ENCODE assay signal across 7 cellular contexts in the genomic region with DNA sequence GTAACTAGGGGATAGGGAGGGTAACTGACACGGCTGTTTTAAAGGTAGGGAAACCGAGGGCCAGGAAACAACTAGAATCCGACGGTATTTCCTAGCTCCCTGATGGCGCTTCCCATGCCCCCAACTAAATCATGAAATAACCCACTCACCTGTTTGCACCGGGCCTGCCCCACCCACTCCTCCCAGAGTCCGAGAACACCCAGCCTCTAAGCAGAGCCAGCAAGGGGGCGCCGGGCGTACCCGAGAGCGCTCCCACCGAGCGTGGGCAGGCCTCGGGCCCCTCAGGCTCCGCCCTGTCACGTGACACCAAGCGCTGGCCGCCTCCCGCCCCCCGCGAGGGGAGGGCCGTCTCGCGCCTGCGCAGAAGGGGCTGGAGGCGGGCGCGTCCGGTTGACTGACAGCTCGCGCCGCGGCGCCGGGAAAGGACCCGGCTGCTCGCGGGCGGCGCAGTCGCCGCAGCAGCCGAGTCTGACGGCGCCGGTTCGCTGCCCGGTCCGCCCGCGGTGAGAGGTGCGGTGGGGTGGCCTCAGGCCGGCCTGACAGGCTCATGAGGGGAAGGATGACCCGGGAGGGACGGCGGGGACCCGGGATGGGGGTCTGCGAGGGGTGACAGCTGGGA. TPM values are rescaled to one million over a fixed set of nuclear protein-coding genes. Genes with fewer than 3 reads are reported as not detected.
DNase-seq lines count a peak whose midpoint lies in the region; ATAC-seq and TF ChIP-seq lines count a peak whose summit lies in the region.

A gene with protein sequence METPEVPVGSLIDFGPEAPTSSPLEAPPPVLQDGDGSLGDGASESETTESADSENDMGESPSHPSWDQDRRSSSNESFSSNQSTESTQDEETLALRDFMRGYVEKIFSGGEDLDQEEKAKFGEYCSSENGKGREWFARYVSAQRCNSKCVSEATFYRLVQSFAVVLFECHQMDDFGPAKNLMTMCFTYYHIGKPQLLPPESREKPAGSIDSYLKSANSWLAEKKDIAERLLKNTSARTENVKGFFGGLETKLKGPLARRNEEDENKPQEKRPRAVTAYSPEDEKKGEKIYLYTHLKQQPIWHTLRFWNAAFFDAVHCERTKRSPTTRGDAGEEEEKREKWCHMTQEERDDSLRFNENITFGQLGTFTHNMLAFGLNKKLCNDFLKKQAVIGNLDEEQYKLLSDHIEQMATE (plus strand): TSS at position 447 of the 619 bp plus-strand sequence. CDS start 39,277 bp downstream, outside the sequence.

- WGBS in hepatocyte (ENCODE audit: low lambda C conversion rate, missing lambda C conversion rate), result 2% methylated on average over 51 of the region's 59 CpGs

- H3K4me1 ChIP-seq in hepatocyte (ENCODE audit: insufficient read depth), result peaks cover 25% of the 10 kb centered on the region

- peak within 1 kb of the TSS; percentile 67 for H3K4me3 ChIP-seq in astrocyte of the cerebellum (ENCODE audit: low read depth, low read length)
- H3K4me3 ChIP-seq in hepatocyte, result peak within 1 kb of the TSS; percentile 93
- H3K4me3 ChIP-seq in retinal pigment epithelial cell (ENCODE audit: low read length), result peak within 1 kb of the TSS; percentile 80

- in situ Hi-C loops in astrocyte of the cerebellum (cut with HindIII; ENCODE audit: low sequenced_read_pairs), result no loop called here

- H3K36me3 ChIP-seq in hepatocyte (replicated peaks; ENCODE audit: insufficient read depth, low read depth), result no peaks in the 10 kb centered on the region

- DNase-seq in NCI-H1694 treated with DMSO at 0.1 percent for 48 hours (lab: John Stamatoyannopoulos, UW), result peak; percentile 88
- peak; percentile 91 for DNase-seq in T-helper 22 cell (ENCODE audit: low read depth)
- peak; percentile 76 for DNase-seq in astrocyte of the cerebellum (ENCODE audit: low read depth)
- peak; percentile 99 for DNase-seq in hepatocyte (ENCODE audit: low spot score)
- DNase-seq in retinal pigment epithelial cell (ENCODE audit: low read depth), result peak; percentile 56

- peak within 1 kb of the TSS; percentile 88 for H3K27ac ChIP-seq in hepatocyte

- no peaks in the 10 kb centered on the region for H3K27me3 ChIP-seq in hepatocyte

- peak within 1 kb of the TSS; percentile 89 for H2AFZ ChIP-seq in hepatocyte

- ATAC-seq in GM18498 (IDR thresholded peaks at IDR 0.05; ENCODE audit: unreplicated experiment) (peak; percentile 84), HG02884 (IDR thresholded peaks at IDR 0.05; ENCODE audit: unreplicated experiment) (peak; percentile 72)

- H3K9me2 ChIP-seq in hepatocyte (replicated peaks; ENCODE audit: insufficient read depth), result no peaks in the 10 kb centered on the region

- TF ChIP-seq CTCF in astrocyte of the cerebellum (IDR thresholded peaks at IDR 0.05; ENCODE audit: low read depth, low read length, missing control alignments) (no peak), hepatocyte (IDR thresholded peaks at IDR 0.05; ENCODE audit: poor library complexity) (peak; percentile 8), retinal pigment epithelial cell (conservative IDR thresholded peaks at IDR 0.05; ENCODE audit: low read depth, low read length) (peak; percentile 42)

- H3K4me2 ChIP-seq in hepatocyte, result peak within 1 kb of the TSS; percentile 92

- H4K20me1 ChIP-seq in hepatocyte (ENCODE audit: insufficient read depth, poor library complexity, severe bottlenecking), result no peaks in the 10 kb centered on the region

- no peaks in the 10 kb centered on the region for H3K9me3 ChIP-seq in hepatocyte (ENCODE audit: low read depth)

- peaks cover 29% of the 10 kb centered on the region for H3K79me2 ChIP-seq in hepatocyte

RNA-seq across cellular contexts. Expression of the gene that starts here (rescaled TPM):
- 6.9 and 14.9 TPM in 2 replicates for total RNA-seq in hepatocyte
- 8.1 and 10.1 TPM in 2 replicates for polyA plus RNA-seq in hepatocyte

Comparison
In these comparisons a context has a peak if more than half of its experiments do, and no peak if none do; other contexts are left out.
1. Peak in every context shown above with its lines: DNase-seq, ATAC-seq, H3K4me3 ChIP-seq and H3K27ac ChIP-seq.